In the genomic region with DNA sequence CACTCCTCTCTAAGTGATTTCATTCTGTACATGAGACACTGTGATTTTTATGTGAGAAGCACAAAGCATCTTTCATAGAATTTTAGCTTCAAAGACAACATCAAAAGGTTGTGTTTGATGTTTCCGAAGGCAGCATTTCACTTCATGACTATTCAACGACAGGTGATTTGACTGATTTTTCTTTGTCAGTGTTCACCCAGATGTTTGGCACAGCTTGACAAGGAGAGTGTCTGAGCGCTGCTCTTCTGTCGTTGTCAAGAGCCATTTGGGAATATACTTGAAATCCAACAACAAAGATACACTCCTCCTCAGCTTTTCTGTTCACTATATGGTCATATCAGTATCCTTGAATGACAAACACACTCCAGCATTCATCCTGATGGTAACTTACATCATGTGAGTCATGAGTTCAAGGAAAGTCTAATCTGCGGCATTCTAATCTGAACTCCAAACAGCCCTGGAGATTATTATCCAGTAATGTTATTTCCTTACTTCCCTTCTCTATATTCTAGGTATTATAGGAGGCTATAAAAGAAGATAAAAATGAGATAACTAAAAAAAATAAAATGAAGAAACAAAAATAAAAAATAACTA, we compare ENCODE assay signal across 15 cellular contexts. TPM values are rescaled to one million over a fixed set of nuclear protein-coding genes. Genes with fewer than 3 reads are reported as not detected.
DNase-seq lines count a peak whose midpoint lies in the region; ATAC-seq and TF ChIP-seq lines count a peak whose summit lies in the region.
"Had no signal": no experiment of that assay in that cellular context is flagged by ENCODE, and none has a peak within 500 bp of the region (broad histone marks: within the 10 kb centered on the region; RNA-seq: fewer than 3 reads in every experiment).

No MANE protein-coding gene starts in this region.

- peaks cover 23% of the 10 kb centered on the region for H3K9me3 Mint-ChIP-seq in nephron progenitor cell
- H3K9me3 Mint-ChIP-seq: CD4-positive, alpha-beta T cell had no signal

- H3K36me3 Mint-ChIP-seq in nephron progenitor cell (ENCODE audit: low read depth) = peaks cover 6% of the 10 kb centered on the region

- H3K4me1 Mint-ChIP-seq in nephron progenitor cell = no peaks in the 10 kb centered on the region
- H3K4me1 Mint-ChIP-seq: B cell had no signal

- no peak for TF ChIP-seq CTCF in brain microvascular endothelial cell (IDR thresholded peaks at IDR 0.05; ENCODE audit: low read depth, low read length, missing control alignments)
- no peak for TF ChIP-seq CTCF in nephron progenitor cell (IDR thresholded peaks at IDR 0.05)

- peak overlapping the region; percentile 21 for H3K27ac Mint-ChIP-seq in nephron progenitor cell
- H3K27ac Mint-ChIP-seq: B cell; CD4-positive, alpha-beta T cell; HFFc6 had no signal

- in situ Hi-C loops in brain microvascular endothelial cell (cut with HindIII; ENCODE audit: low pct_ligation_motif_present, low sequenced_read_pairs) = no loop called here

- no peak for ATAC-seq in GM21390 (IDR thresholded peaks at IDR 0.05; ENCODE audit: unreplicated experiment)

- H3K4me3 ChIP-seq in brain microvascular endothelial cell (ENCODE audit: low read depth, low read length) = no peak overlapping the region

- H3K27me3 ChIP-seq in brain microvascular endothelial cell (replicated peaks) = no peaks in the 10 kb centered on the region

- no peaks in the 10 kb centered on the region for H3K36me3 ChIP-seq in brain microvascular endothelial cell (replicated peaks)

- H3K4me3 Mint-ChIP-seq in nephron progenitor cell = no peak overlapping the region
- H3K4me3 Mint-ChIP-seq: B cell; CD4-positive, alpha-beta T cell; HFFc6 had no signal

- peaks cover 2% of the 10 kb centered on the region for H3K27me3 Mint-ChIP-seq in nephron progenitor cell (ENCODE audit: low read depth, poor library complexity)
- H3K27me3 Mint-ChIP-seq: B cell; CD4-positive, alpha-beta T cell had no signal

- DNase-seq in NCI-H2029 treated with DMSO at 0.1 percent for 48 hours (lab: John Stamatoyannopoulos, UW) = peak; percentile 4
- peak; percentile 14 for DNase-seq in NCI-H345 (lab: John Stamatoyannopoulos, UW)
- peak; percentile 53 for DNase-seq in brain microvascular endothelial cell
- DNase-seq in nephron progenitor cell = no peak
- no peak for DNase-seq in HT-29 (ENCODE audit: low spot score)
- DNase-seq in stimulated activated CD8-positive, alpha-beta memory T cell treated with anti-CD3 and anti-CD28 coated beads, Interleukin-4, amount 100 ng/mL, for 48 hours = no peak
- DNase-seq: C1 segment of cervical spinal cord; CD4-positive, alpha-beta T cell; DMS79 treated with DMSO at 0.1 percent for 48 hours; EL; HCEC 1CT; HFFc6; IMR-90 had no signal

- H3K27ac ChIP-seq in brain microvascular endothelial cell = no peak overlapping the region

RNA-seq across cellular contexts. Expression of gene ST6GAL2, which starts 45.9 kb away (rescaled TPM):
- total RNA-seq in HT-29 (2014; rRNA removed; shearing (Covaris generic)) = not detected in 2 replicates
- total RNA-seq: B cell; CD4-positive, alpha-beta T cell; IMR-90 had no signal

Comparison
In these comparisons a context has a peak if more than half of its experiments do, and no peak if none do; other contexts are left out.
1. DNase-seq: peak in NCI-H2029 treated with DMSO at 0.1 percent for 48 hours (single experiment), NCI-H345 (single experiment) and brain microvascular endothelial cell (single experiment); none in nephron progenitor cell (single experiment), HT-29 (single experiment) and stimulated activated CD8-positive, alpha-beta memory T cell treated with anti-CD3 and anti-CD28 coated beads, Interleukin-4, amount 100 ng/mL, for 48 hours (single experiment).